ENCODE assay signal across 23 cellular contexts in genomic region chr4:136342666-136343065, GRCh38.
"Had no signal": no experiment of that assay in that cellular context is flagged by ENCODE, and none has a peak within 500 bp of the region (broad histone marks: within the 10 kb centered on the region; RNA-seq: fewer than 3 reads in every experiment).

No MANE protein-coding gene starts in this region.

- H3K4me1 Mint-ChIP-seq: naive thymus-derived CD4-positive, alpha-beta T cell had no signal

- H3K36me3 ChIP-seq: esophagus muscularis mucosa, gastrocnemius medialis, heart right ventricle, neutrophil, ovary, right atrium auricular region, sigmoid colon, stomach, suprapubic skin, thyroid gland had no signal

- H3K9me3 ChIP-seq: esophagus muscularis mucosa, gastrocnemius medialis, neutrophil, ovary, right atrium auricular region, sigmoid colon, thyroid gland had no signal

- H3K4me1 ChIP-seq: esophagus muscularis mucosa, gastrocnemius medialis, heart right ventricle, right atrium auricular region, sigmoid colon, stomach, suprapubic skin, thyroid gland had no signal

- FAIRE-seq: islet of Langerhans, urothelium cell line had no signal

- H3K27me3 ChIP-seq: esophagus muscularis mucosa, gastrocnemius medialis, heart right ventricle, neutrophil, ovary, right atrium auricular region, sigmoid colon, stomach, suprapubic skin, thyroid gland had no signal

- H3K36me3 Mint-ChIP-seq: type B pancreatic cell had no signal

- H3K27ac Mint-ChIP-seq: dendritic cell treated with granulocyte-macrophage colony-stimulating factor and Interleukin-4, amounts not matched to agents 40 ng/mL and 50 ng/mL, for 4 days; effector memory CD8-positive, alpha-beta T cell; naive thymus-derived CD4-positive, alpha-beta T cell; type B pancreatic cell had no signal

- H3K4me3 ChIP-seq: esophagus muscularis mucosa, gastrocnemius medialis, heart right ventricle, ovary, right atrium auricular region, sigmoid colon, skin epidermis, stomach, suprapubic skin, thyroid gland had no signal

- ATAC-seq: effector memory CD8-positive, alpha-beta T cell; gastrocnemius medialis; heart right ventricle; naive thymus-derived CD4-positive, alpha-beta T cell had no signal

- H3K27ac ChIP-seq: epithelial cell of prostate, esophagus muscularis mucosa, gastrocnemius medialis, heart right ventricle, neutrophil, ovary, right atrium auricular region, sigmoid colon, skin epidermis, stomach, suprapubic skin, thyroid gland had no signal

- H3K27me3 Mint-ChIP-seq: dendritic cell treated with granulocyte-macrophage colony-stimulating factor and Interleukin-4, amounts not matched to agents 40 ng/mL and 50 ng/mL, for 4 days; effector memory CD8-positive, alpha-beta T cell; naive thymus-derived CD4-positive, alpha-beta T cell; type B pancreatic cell had no signal

- H3K9me3 Mint-ChIP-seq: dendritic cell treated with granulocyte-macrophage colony-stimulating factor and Interleukin-4, amounts not matched to agents 40 ng/mL and 50 ng/mL, for 4 days; type B pancreatic cell had no signal

- DNase-seq: effector memory CD8-positive, alpha-beta T cell; gastrocnemius medialis; heart right ventricle; hypothalamus; kidney glomerular epithelial cell; mesendoderm; naive thymus-derived CD4-positive, alpha-beta T cell; ovary; sigmoid colon; stimulated activated CD4-positive, alpha-beta T cell treated with anti-CD3 and anti-CD28 coated beads, Interleukin-12 subunit alpha, Interleukin-12 subunit beta, amount 100 ng/mL, for 4 hours; stimulated activated naive CD4-positive, alpha-beta T cell; stomach; thyroid gland had no signal

- H3K4me3 Mint-ChIP-seq: dendritic cell treated with granulocyte-macrophage colony-stimulating factor and Interleukin-4, amounts not matched to agents 40 ng/mL and 50 ng/mL, for 4 days; effector memory CD8-positive, alpha-beta T cell; naive thymus-derived CD4-positive, alpha-beta T cell; type B pancreatic cell had no signal
